8 cellular contexts compared by ENCODE assay signal in genomic region chr2:17309741-17310339, GRCh38.
A peak's percentile ranks its signal among the peaks of the same experiment; 100 is the strongest.
DNase-seq lines count a peak whose midpoint lies in the region; ATAC-seq, FAIRE-seq and TF ChIP-seq lines count a peak whose summit lies in the region.

No MANE protein-coding gene starts in this region.

- no peak overlapping the region for H3K9ac ChIP-seq in keratinocyte (ENCODE audit: control insufficient read depth, extremely low read depth, insufficient read depth, low read length)

- no peaks in the 10 kb centered on the region for H3K9me3 ChIP-seq in keratinocyte (ENCODE audit: control insufficient read depth, low read depth, low read length)

- in situ Hi-C loops in astrocyte of the spinal cord (cut with HindIII; ENCODE audit: low sequenced_read_pairs) = no loop called here

- no peaks in the 10 kb centered on the region for H3K4me1 ChIP-seq in keratinocyte (ENCODE audit: control insufficient read depth, extremely low read depth, insufficient read depth, low read length)

- DNase-seq in GDM1 (lab: John Stamatoyannopoulos, UW) (peak; percentile 36), NCI-H446 (lab: John Stamatoyannopoulos, UW) (peak; percentile 58 to 79), astrocyte of the spinal cord (ENCODE audit: low read depth, low spot score) (peak; percentile 53), keratinocyte (ENCODE audit: low read depth, low spot score) (no peak), ureter (ENCODE audit: low spot score) (peak; percentile 49)
- DNase-seq in central memory CD4-positive, alpha-beta T cell = no peak

- no peaks in the 10 kb centered on the region for H3K9me1 ChIP-seq in keratinocyte (ENCODE audit: control insufficient read depth, extremely low read depth, insufficient read depth, low read length)

- H3K36me3 ChIP-seq in keratinocyte (ENCODE audit: control insufficient read depth in 2 of 2, extremely low read depth in 1 of 2, insufficient read depth in 2 of 2, low read length in 2 of 2) = no peaks in the 10 kb centered on the region

- TF ChIP-seq CTCF in astrocyte of the spinal cord (IDR thresholded peaks at IDR 0.05; ENCODE audit: low read depth, low read length) = peak; percentile 78
- peak; percentile 71 to 81 (median 80) for TF ChIP-seq CTCF in keratinocyte (optimal IDR thresholded peaks at IDR 0.05 in 1 of 3, IDR thresholded peaks at IDR 0.05 in 1 of 3, conservative IDR thresholded peaks at IDR 0.05 in 1 of 3; ENCODE audit: extremely low read depth in 1 of 3, insufficient read depth in 2 of 3, low read length in 3 of 3)

- FAIRE-seq in keratinocyte (lab: Jason Lieb, UNC) = peak; percentile 81

- no peaks in the 10 kb centered on the region for H3K27me3 ChIP-seq in keratinocyte (ENCODE audit: control insufficient read depth, extremely low read depth, insufficient read depth, low read length)

- no peak overlapping the region for H2AFZ ChIP-seq in keratinocyte (ENCODE audit: control insufficient read depth, low read length)

- no peaks in the 10 kb centered on the region for H3K79me2 ChIP-seq in keratinocyte (ENCODE audit: control insufficient read depth, insufficient read depth, low read length)

- ATAC-seq in GM21381 (IDR thresholded peaks at IDR 0.05; ENCODE audit: unreplicated experiment) (peak; percentile 81), HG03460 (IDR thresholded peaks at IDR 0.05; ENCODE audit: unreplicated experiment) (peak; percentile 94)

- no peak overlapping the region for H3K27ac ChIP-seq in keratinocyte (ENCODE audit: control insufficient read depth, insufficient read depth, low read length)

- dilution Hi-C loops in keratinocyte (cut with MboI; ENCODE audit: extremely low pct_ligation_motif_present, low sequenced_read_pairs) = no loop called here

- H3K4me2 ChIP-seq in keratinocyte (ENCODE audit: control insufficient read depth, extremely low read depth, insufficient read depth, low read depth, low read length) = no peak overlapping the region

- H4K20me1 ChIP-seq in keratinocyte (ENCODE audit: control insufficient read depth, extremely low read depth, insufficient read depth, low read length) = no peaks in the 10 kb centered on the region

- H3K4me3 ChIP-seq in astrocyte of the spinal cord (ENCODE audit: low read depth, low read length) (no peak overlapping the region), keratinocyte (ENCODE audit: control insufficient read depth in 2 of 3, extremely low read depth in 1 of 3, insufficient read depth in 2 of 3, low read depth in 1 of 3, low read length in 3 of 3) (no peak overlapping the region)

Comparison
In these comparisons a context has a peak if more than half of its experiments do, and no peak if none do; other contexts are left out.
1. DNase-seq: peak in GDM1 (single experiment), NCI-H446 (2 of 2), astrocyte of the spinal cord (single experiment) and ureter (single experiment); none in keratinocyte (single experiment) and central memory CD4-positive, alpha-beta T cell (single experiment).